ENCODE assay signal across 1 cellular context in genomic region chr17:59765038-59765437, GRCh38.
TF ChIP-seq lines count a peak whose summit lies in the region.

No MANE protein-coding gene starts in this region.

TF ChIP-seq in IMR-90, 13 proteins besides CTCF, POLR2A, EP300 and RAD21:
- TF ChIP-seq MAFK (IDR thresholded peaks at IDR 0.05; ENCODE audit: low read depth, low read length) = no peak
- TF ChIP-seq ELK1 (IDR thresholded peaks at IDR 0.05; ENCODE audit: borderline replicate concordance, low read depth, low read length) = no peak
- no peak for TF ChIP-seq NFE2L2 (IDR thresholded peaks at IDR 0.05; ENCODE audit: low read depth, low read length)
- no peak for TF ChIP-seq FOS (IDR thresholded peaks at IDR 0.05; ENCODE audit: low read depth, low read length)
- TF ChIP-seq USF2 (IDR thresholded peaks at IDR 0.05; ENCODE audit: low read depth, low read length) = no peak
- TF ChIP-seq CHD1 (IDR thresholded peaks at IDR 0.05; ENCODE audit: low read depth, low read length) = no peak
- TF ChIP-seq MAZ (IDR thresholded peaks at IDR 0.05; ENCODE audit: borderline replicate concordance, low read depth, low read length) = no peak
